Comparison of ENCODE assay signal across 1 cellular context in genomic region chr11:66365166-66365565, GRCh38.
A peak's percentile ranks its signal among the peaks of the same experiment; 100 is the strongest.
TF ChIP-seq lines count a peak whose summit lies in the region.

No MANE protein-coding gene starts in this region.

TF ChIP-seq in HepG2, 621 proteins besides CTCF, POLR2A, EP300 and RAD21:
- no peak for TF ChIP-seq ZNF230 (CRISPR knock-in tag; IDR thresholded peaks at IDR 0.05)
- TF ChIP-seq ZNF44 (CRISPR knock-in tag; IDR thresholded peaks at IDR 0.05) = no peak
- no peak for TF ChIP-seq ARID5B (CRISPR knock-in tag; IDR thresholded peaks at IDR 0.05)
- TF ChIP-seq DRAP1 (CRISPR knock-in tag; IDR thresholded peaks at IDR 0.05) = no peak
- no peak for TF ChIP-seq ZNF251 (CRISPR knock-in tag; IDR thresholded peaks at IDR 0.05)
- TF ChIP-seq FOXK1 (CRISPR knock-in tag; IDR thresholded peaks at IDR 0.05; ENCODE audit: borderline replicate concordance, low read depth) = no peak
- TF ChIP-seq MXD4 (CRISPR knock-in tag; IDR thresholded peaks at IDR 0.05) = no peak
- TF ChIP-seq TBX3 (IDR thresholded peaks at IDR 0.05; ENCODE audit: borderline replicate concordance) = no peak
- 0 out of 2 replicates have a peak, but pooled peaks have one; percentile 33 for TF ChIP-seq ZSCAN21 (CRISPR knock-in tag; IDR thresholded peaks at IDR 0.05; ENCODE audit: borderline replicate concordance)
